8 cellular contexts compared by ENCODE assay signal in the genomic region with DNA sequence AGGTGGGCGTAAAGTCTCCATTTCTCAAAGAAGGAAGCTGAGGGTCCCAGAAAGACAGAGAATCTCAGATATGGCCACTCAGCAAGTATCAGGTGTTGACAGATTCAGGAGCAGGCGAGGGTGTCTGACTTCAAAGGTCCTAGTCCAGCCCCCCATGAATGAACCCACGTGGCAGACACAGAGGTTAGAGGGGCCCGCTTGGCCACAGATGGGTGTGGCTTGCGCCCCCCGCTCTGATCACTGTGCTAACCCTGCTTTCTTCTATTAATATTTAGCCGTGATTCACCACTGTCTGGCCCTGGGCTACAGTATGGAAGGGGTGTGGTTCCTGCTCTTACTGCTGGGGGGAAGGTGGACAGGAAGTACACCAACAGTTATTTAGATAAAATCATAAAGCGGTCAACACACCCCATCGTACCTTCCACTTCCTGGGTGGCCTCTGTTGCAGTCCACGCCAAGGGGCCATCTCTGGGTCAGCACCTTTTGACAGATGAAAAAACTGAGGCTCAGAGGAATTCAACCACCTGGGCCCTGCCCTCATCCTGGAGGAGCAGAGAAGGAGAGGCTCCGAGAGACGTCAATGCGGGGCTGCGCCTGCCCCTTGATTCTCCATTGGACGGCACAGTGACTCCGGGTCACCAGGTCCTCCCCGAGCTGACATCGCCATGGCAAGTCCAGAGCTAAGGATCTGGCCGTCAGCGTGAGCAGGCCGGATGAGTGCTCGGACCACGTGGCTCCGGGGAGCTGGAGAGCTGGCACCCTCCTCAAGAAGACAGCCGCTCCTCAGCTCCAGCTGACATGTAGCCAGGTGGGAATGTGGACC.
DNase-seq lines count a peak whose midpoint lies in the region; TF ChIP-seq lines count a peak whose summit lies in the region.
"Had no signal": no experiment of that assay in that cellular context is flagged by ENCODE, and none has a peak within 500 bp of the region (broad histone marks: within the 10 kb centered on the region; RNA-seq: fewer than 3 reads in every experiment).

No MANE protein-coding gene starts in this region.

- H3K9me3 ChIP-seq in MG63 (no peaks in the 10 kb centered on the region), colonic mucosa (no peaks in the 10 kb centered on the region), skeletal muscle satellite cell (replicated peaks; ENCODE audit: low read length) (no peaks in the 10 kb centered on the region)

- TF ChIP-seq CTCF in GM10248 (IDR thresholded peaks at IDR 0.05; ENCODE audit: control extremely low read depth, extremely low read depth, low read depth, missing control alignments) (peak; percentile 32), colonic mucosa (IDR thresholded peaks at IDR 0.05) (no peak)

- H3K4me2 ChIP-seq in skeletal muscle satellite cell (ENCODE audit: low read length) = peak overlapping the region; percentile 75

- no peaks in the 10 kb centered on the region for H3K27me3 ChIP-seq in MG63
- no peaks in the 10 kb centered on the region for H3K27me3 ChIP-seq in colonic mucosa
- peaks cover 25% of the 10 kb centered on the region for H3K27me3 ChIP-seq in skeletal muscle satellite cell (ENCODE audit: control insufficient read depth, insufficient read depth, low read length)
- H3K27me3 ChIP-seq: cardiac muscle cell had no signal

- CTCF ChIA-PET in GM10248 (lab: Yijun Ruan, JAX) = interaction anchor here (0.7 to 5.7 kb wide), 101 partner anchors 8 to 1685 kb away, joined by 3 to 92 read pairs (median 6); a partner anchor contains a TSS

- peak; percentile 39 for DNase-seq in GM10248 (ENCODE audit: extremely low spot score)
- DNase-seq in MG63 = peak; percentile 62
- DNase-seq in colonic mucosa = peak; percentile 40
- DNase-seq in stimulated activated CD4-positive, alpha-beta T cell treated with anti-CD3 and anti-CD28 coated beads, Interleukin-4, amount 100 ng/mL, for 1 hour = no peak
- DNase-seq in NCI-H2107 treated with DMSO at 0.1 percent for 48 hours (lab: John Stamatoyannopoulos, UW; ENCODE audit: unreplicated experiment) = no peak
- DNase-seq in stimulated activated CD4-positive, alpha-beta T cell treated with anti-CD3 and anti-CD28 coated beads, Interleukin-15, amount 100 ng/mL, for 24 hours = no peak

- POLR2A ChIA-PET in GM10248 (lab: Yijun Ruan, JAX) = no interaction called here

- H3K4me1 ChIP-seq in colonic mucosa (peaks cover 4% of the 10 kb centered on the region), skeletal muscle satellite cell (ENCODE audit: control insufficient read depth, insufficient read depth, low read length) (peaks cover 7% of the 10 kb centered on the region)

- H3K27ac ChIP-seq in colonic mucosa = no peak overlapping the region
- H3K27ac ChIP-seq: cardiac muscle cell had no signal

- H3K4me3 ChIP-seq in MG63 = no peak overlapping the region
- H3K4me3 ChIP-seq in colonic mucosa = no peak overlapping the region
- no peak overlapping the region for H3K4me3 ChIP-seq in skeletal muscle satellite cell (ENCODE audit: low read length)

- H3K36me3 ChIP-seq in MG63 (no peaks in the 10 kb centered on the region), colonic mucosa (no peaks in the 10 kb centered on the region), skeletal muscle satellite cell (ENCODE audit: insufficient read depth, low read length) (no peaks in the 10 kb centered on the region)
- H3K36me3 ChIP-seq: cardiac muscle cell had no signal

- H3K9ac ChIP-seq in colonic mucosa (ENCODE audit: low read depth in 2 of 2, low read length in 2 of 2) (peak overlapping the region in 1 of 2 donors; percentile 19), skeletal muscle satellite cell (ENCODE audit: low read depth, low read length) (peak overlapping the region; percentile 36)

- intact Hi-C loops in colonic mucosa (cut with DNase I) = loop anchor here (2.0 to 5.0 kb wide), 5 partner anchors 74 to 957 kb away; a partner anchor contains a TSS

Comparison
In these comparisons a context has a peak if more than half of its experiments do, and no peak if none do; other contexts are left out.
1. DNase-seq: peak in GM10248 (single experiment), MG63 (single experiment) and colonic mucosa (single experiment); none in stimulated activated CD4-positive, alpha-beta T cell treated with anti-CD3 and anti-CD28 coated beads, Interleukin-4, amount 100 ng/mL, for 1 hour (single experiment), NCI-H2107 treated with DMSO at 0.1 percent for 48 hours (single experiment) and stimulated activated CD4-positive, alpha-beta T cell treated with anti-CD3 and anti-CD28 coated beads, Interleukin-15, amount 100 ng/mL, for 24 hours (single experiment).